Comparison of ENCODE assay signal across 13 cellular contexts in the genomic region with DNA sequence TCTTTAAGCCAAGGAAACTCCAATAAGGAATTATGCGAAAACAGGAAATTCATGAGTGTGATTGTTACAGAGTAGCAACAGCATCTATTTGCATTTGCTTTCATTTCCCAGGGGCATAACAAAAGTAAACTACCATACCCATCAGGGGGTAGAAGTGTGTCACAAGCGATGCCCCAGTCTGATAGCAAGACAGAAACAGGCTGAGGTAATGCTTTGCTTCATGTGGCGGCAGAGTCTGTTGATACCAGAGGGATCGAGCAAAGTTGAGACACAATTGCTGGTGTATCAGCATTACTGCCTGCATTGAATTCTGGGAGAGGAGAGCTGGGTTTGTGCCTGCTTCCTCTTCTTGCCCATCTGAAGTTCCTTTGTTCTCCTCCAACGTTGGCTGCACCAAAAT. TPM values are rescaled to one million over a fixed set of nuclear protein-coding genes. Genes with fewer than 3 reads are reported as not detected.
DNase-seq lines count a peak whose midpoint lies in the region; ATAC-seq and TF ChIP-seq lines count a peak whose summit lies in the region.
"Had no signal": no experiment of that assay in that cellular context is flagged by ENCODE, and none has a peak within 500 bp of the region (broad histone marks: within the 10 kb centered on the region; RNA-seq: fewer than 3 reads in every experiment).

No MANE protein-coding gene starts in this region.

- no peak overlapping the region for H3K4me3 Mint-ChIP-seq in T-helper 2 cell treated with Interferon-gamma antibody and Interleukin-4, amounts not matched to agents 5 μg/mL and 100 μg/mL, for 36 hours

- in situ Hi-C loops in KBM-7 (cut with MboI; ENCODE audit: low pct_unique_long_range_greater_than_20kb, low sequenced_read_pairs): no loop called here

- H3K27ac ChIP-seq in subcutaneous abdominal adipose tissue (ENCODE audit: low read depth, low read length) (no peak overlapping the region), coronary artery (no peak overlapping the region)
- H3K27ac ChIP-seq: 22Rv1, thyroid gland had no signal

- peak overlapping the region in 3 of 5 donors; percentile 44 to 60 (median 45) for H3K4me3 ChIP-seq in subcutaneous abdominal adipose tissue (ENCODE audit: low read depth in 1 of 5, low read length in 5 of 5)
- H3K4me3 ChIP-seq in coronary artery: no peak overlapping the region
- H3K4me3 ChIP-seq: thyroid gland had no signal

- DNase-seq in NCI-H1417 (lab: John Stamatoyannopoulos, UW) (peak in 2 of 3 experiments; percentile 37 to 68), NCI-H1417 treated with DMSO at 0.1 percent for 48 hours (lab: John Stamatoyannopoulos, UW) (no peak), left ventricle myocardium superior (no peak), coronary artery (ENCODE audit: low spot score) (no peak), KBM-7 (no peak)
- no peak for DNase-seq in T-helper 2 cell treated with Interferon-gamma antibody and Interleukin-4, amounts not matched to agents 5 μg/mL and 100 μg/mL, for 36 hours (ENCODE audit: low spot score)
- DNase-seq in activated CD4-positive, alpha-beta T cell treated with anti-CD3 and anti-CD28 coated beads, Interleukin-2, amount 50 U/mL, for 1 hour: no peak
- DNase-seq: central memory CD4-positive, alpha-beta T cell; SHP77 treated with DMSO at 0.1 percent for 48 hours; stimulated activated CD4-positive, alpha-beta T cell treated with anti-CD3 and anti-CD28 coated beads, Interleukin-2, amount 100 ng/mL, for 48 hours; thyroid gland had no signal

- H3K36me3 Mint-ChIP-seq in T-helper 2 cell treated with Interferon-gamma antibody and Interleukin-4, amounts not matched to agents 5 μg/mL and 100 μg/mL, for 36 hours (ENCODE audit: low read depth): peaks cover 54% of the 10 kb centered on the region

- intact Hi-C loops in left ventricle myocardium superior (cut with micrococcal nuclease): loop anchor here (10.0 kb wide), 1 partner anchor 55 kb away; no protein-coding TSS in a partner anchor

- peak; percentile 78 for ATAC-seq in left ventricle myocardium superior

- H3K9me3 ChIP-seq in subcutaneous abdominal adipose tissue (ENCODE audit: control insufficient read depth in 5 of 5, low read length in 5 of 5): no peaks in the 10 kb centered on the region
- H3K9me3 ChIP-seq: thyroid gland had no signal

- no peak for TF ChIP-seq CTCF in coronary artery (IDR thresholded peaks at IDR 0.05)

- no peaks in the 10 kb centered on the region for H3K9me3 Mint-ChIP-seq in T-helper 2 cell treated with Interferon-gamma antibody and Interleukin-4, amounts not matched to agents 5 μg/mL and 100 μg/mL, for 36 hours

- H3K27me3 ChIP-seq in subcutaneous abdominal adipose tissue (ENCODE audit: control insufficient read depth in 5 of 5, insufficient read depth in 4 of 5, low read length in 5 of 5): no peaks in the 10 kb centered on the region
- H3K27me3 ChIP-seq: thyroid gland had no signal

- H3K4me1 Mint-ChIP-seq in T-helper 2 cell treated with Interferon-gamma antibody and Interleukin-4, amounts not matched to agents 5 μg/mL and 100 μg/mL, for 36 hours (ENCODE audit: low read depth): peaks cover 10% of the 10 kb centered on the region

- peaks cover 0 to 6% (median 0%) of the 10 kb centered on the region in 5 donors for H3K4me1 ChIP-seq in subcutaneous abdominal adipose tissue (ENCODE audit: control insufficient read depth in 5 of 5, insufficient read depth in 5 of 5, low read length in 5 of 5)
- H3K4me1 ChIP-seq: thyroid gland had no signal

- H3K36me3 ChIP-seq in subcutaneous abdominal adipose tissue (ENCODE audit: control insufficient read depth in 5 of 5, insufficient read depth in 5 of 5, low read length in 5 of 5): peaks cover 51 to 92% (median 87%) of the 10 kb centered on the region in 5 donors

- H3K27ac Mint-ChIP-seq in T-helper 2 cell treated with Interferon-gamma antibody and Interleukin-4, amounts not matched to agents 5 μg/mL and 100 μg/mL, for 36 hours: peak overlapping the region; percentile 8

- no peaks in the 10 kb centered on the region for H3K27me3 Mint-ChIP-seq in T-helper 2 cell treated with Interferon-gamma antibody and Interleukin-4, amounts not matched to agents 5 μg/mL and 100 μg/mL, for 36 hours (ENCODE audit: low read depth)

- H3K9ac ChIP-seq in subcutaneous abdominal adipose tissue (ENCODE audit: low read length in 5 of 5): no peak overlapping the region

RNA-seq across cellular contexts. Expression of gene LYRM2, which starts 51.2 kb away (rescaled TPM):
- total RNA-seq in left ventricle myocardium superior: 30.7 TPM

Comparison
In these comparisons a context has a peak if more than half of its experiments do, and no peak if none do; other contexts are left out.
1. DNase-seq: peak in NCI-H1417 (2 of 3); none in NCI-H1417 treated with DMSO at 0.1 percent for 48 hours (single experiment), T-helper 2 cell treated with Interferon-gamma antibody and Interleukin-4, amounts not matched to agents 5 μg/mL and 100 μg/mL, for 36 hours (single experiment), left ventricle myocardium superior (single experiment), coronary artery (single experiment), activated CD4-positive, alpha-beta T cell treated with anti-CD3 and anti-CD28 coated beads, Interleukin-2, amount 50 U/mL, for 1 hour (single experiment) and KBM-7 (single experiment).